ENCODE assay signal across 20 cellular contexts in genomic region chr7:159209429-159209828, GRCh38.
"Had no signal": no experiment of that assay in that cellular context is flagged by ENCODE, and none has a peak within 500 bp of the region (broad histone marks: within the 10 kb centered on the region; RNA-seq: fewer than 3 reads in every experiment).

No MANE protein-coding gene starts in this region.

- H3K36me3 ChIP-seq: prostate gland, upper lobe of right lung had no signal

- H3K4me3 Mint-ChIP-seq: activated CD4-positive, alpha-beta memory T cell treated with anti-CD3 and anti-CD28 coated beads, Interleukin-2, amount 10 ng/mL, durations not matched to agents 7 days and 5 days; activated naive CD8-positive, alpha-beta T cell treated with anti-CD3 and anti-CD28 coated beads, Interleukin-2, amount 10 ng/mL, durations not matched to agents 7 days and 5 days; activated T-cell treated with anti-CD3 and anti-CD28 coated beads, Interleukin-2, amount 50 U/mL, for 72 hours; brain; nephron progenitor cell; stimulated activated naive CD8-positive, alpha-beta T cell treated with anti-CD3 and anti-CD28 coated beads, Interleukin-15, Interleukin-2, amounts not matched to agents 100 ng/mL and 50 ng/mL, for 24 hours; T-helper 2 cell treated with Interferon-gamma antibody and Interleukin-4, amounts not matched to agents 5 μg/mL and 100 μg/mL, for 36 hours had no signal

- H3K4me1 ChIP-seq: prostate gland, upper lobe of right lung had no signal

- H3K36me3 Mint-ChIP-seq: activated naive CD8-positive, alpha-beta T cell treated with anti-CD3 and anti-CD28 coated beads, Interleukin-2, amount 10 ng/mL, durations not matched to agents 7 days and 5 days; brain had no signal

- H3K4me3 ChIP-seq: prostate gland, skin epidermis, upper lobe of right lung had no signal

- DNase-seq: activated CD4-positive, alpha-beta memory T cell treated with anti-CD3 and anti-CD28 coated beads, Interleukin-2, amount 10 ng/mL, durations not matched to agents 7 days and 5 days; activated CD4-positive, CD25-positive, alpha-beta regulatory T cell treated with anti-CD3 and anti-CD28 coated beads, Interleukin-2, amount 50 U/mL, for 72 hours; activated CD8-positive, alpha-beta memory T cell treated with anti-CD3 and anti-CD28 coated beads, Interleukin-2, amount 50 U/mL, for 4 hours; activated gamma-delta T cell treated with Interleukin-2 at 50 U/mL for 16 hours; activated naive CD8-positive, alpha-beta T cell treated with anti-CD3 and anti-CD28 coated beads, Interleukin-2, amount 10 ng/mL, durations not matched to agents 7 days and 5 days; activated T-cell treated with anti-CD3 and anti-CD28 coated beads, Interleukin-2, amount 50 U/mL, for 72 hours; cerebellar nuclear complex; effector memory CD4-positive, alpha-beta T cell; head of caudate nucleus; nephron progenitor cell; right cardiac atrium; stimulated activated CD4-positive, alpha-beta T cell treated with anti-CD3 and anti-CD28 coated beads, Interleukin-4, amount 100 ng/mL, for 4 hours; stimulated activated CD8-positive, alpha-beta memory T cell treated with anti-CD3 and anti-CD28 coated beads, Interleukin-4, amount 100 ng/mL, for 48 hours; upper lobe of right lung had no signal

- H3K27me3 ChIP-seq: upper lobe of right lung had no signal

- H3K9me3 ChIP-seq: prostate gland, upper lobe of right lung had no signal

- ATAC-seq: right cardiac atrium, upper lobe of right lung had no signal

- H3K4me1 Mint-ChIP-seq: activated naive CD8-positive, alpha-beta T cell treated with anti-CD3 and anti-CD28 coated beads, Interleukin-2, amount 10 ng/mL, durations not matched to agents 7 days and 5 days; nephron progenitor cell had no signal

- H3K27ac Mint-ChIP-seq: activated CD4-positive, alpha-beta memory T cell treated with anti-CD3 and anti-CD28 coated beads, Interleukin-2, amount 10 ng/mL, durations not matched to agents 7 days and 5 days; activated naive CD8-positive, alpha-beta T cell treated with anti-CD3 and anti-CD28 coated beads, Interleukin-2, amount 10 ng/mL, durations not matched to agents 7 days and 5 days; activated T-cell treated with anti-CD3 and anti-CD28 coated beads, Interleukin-2, amount 50 U/mL, for 72 hours; brain; nephron progenitor cell; stimulated activated naive CD8-positive, alpha-beta T cell treated with anti-CD3 and anti-CD28 coated beads, Interleukin-15, Interleukin-2, amounts not matched to agents 100 ng/mL and 50 ng/mL, for 24 hours; T-helper 2 cell treated with Interferon-gamma antibody and Interleukin-4, amounts not matched to agents 5 μg/mL and 100 μg/mL, for 36 hours had no signal

- H3K27me3 Mint-ChIP-seq: activated CD4-positive, alpha-beta memory T cell treated with anti-CD3 and anti-CD28 coated beads, Interleukin-2, amount 10 ng/mL, durations not matched to agents 7 days and 5 days; stimulated activated naive CD8-positive, alpha-beta T cell treated with anti-CD3 and anti-CD28 coated beads, Interleukin-15, Interleukin-2, amounts not matched to agents 100 ng/mL and 50 ng/mL, for 24 hours had no signal

- H3K27ac ChIP-seq: epithelial cell of prostate, prostate gland, skin epidermis, upper lobe of right lung had no signal

- H3K9me3 Mint-ChIP-seq: activated CD4-positive, alpha-beta memory T cell treated with anti-CD3 and anti-CD28 coated beads, Interleukin-2, amount 10 ng/mL, durations not matched to agents 7 days and 5 days; activated naive CD8-positive, alpha-beta T cell treated with anti-CD3 and anti-CD28 coated beads, Interleukin-2, amount 10 ng/mL, durations not matched to agents 7 days and 5 days; activated T-cell treated with anti-CD3 and anti-CD28 coated beads, Interleukin-2, amount 50 U/mL, for 72 hours; stimulated activated naive CD8-positive, alpha-beta T cell treated with anti-CD3 and anti-CD28 coated beads, Interleukin-15, Interleukin-2, amounts not matched to agents 100 ng/mL and 50 ng/mL, for 24 hours; T-helper 2 cell treated with Interferon-gamma antibody and Interleukin-4, amounts not matched to agents 5 μg/mL and 100 μg/mL, for 36 hours had no signal
